In the genomic region with DNA sequence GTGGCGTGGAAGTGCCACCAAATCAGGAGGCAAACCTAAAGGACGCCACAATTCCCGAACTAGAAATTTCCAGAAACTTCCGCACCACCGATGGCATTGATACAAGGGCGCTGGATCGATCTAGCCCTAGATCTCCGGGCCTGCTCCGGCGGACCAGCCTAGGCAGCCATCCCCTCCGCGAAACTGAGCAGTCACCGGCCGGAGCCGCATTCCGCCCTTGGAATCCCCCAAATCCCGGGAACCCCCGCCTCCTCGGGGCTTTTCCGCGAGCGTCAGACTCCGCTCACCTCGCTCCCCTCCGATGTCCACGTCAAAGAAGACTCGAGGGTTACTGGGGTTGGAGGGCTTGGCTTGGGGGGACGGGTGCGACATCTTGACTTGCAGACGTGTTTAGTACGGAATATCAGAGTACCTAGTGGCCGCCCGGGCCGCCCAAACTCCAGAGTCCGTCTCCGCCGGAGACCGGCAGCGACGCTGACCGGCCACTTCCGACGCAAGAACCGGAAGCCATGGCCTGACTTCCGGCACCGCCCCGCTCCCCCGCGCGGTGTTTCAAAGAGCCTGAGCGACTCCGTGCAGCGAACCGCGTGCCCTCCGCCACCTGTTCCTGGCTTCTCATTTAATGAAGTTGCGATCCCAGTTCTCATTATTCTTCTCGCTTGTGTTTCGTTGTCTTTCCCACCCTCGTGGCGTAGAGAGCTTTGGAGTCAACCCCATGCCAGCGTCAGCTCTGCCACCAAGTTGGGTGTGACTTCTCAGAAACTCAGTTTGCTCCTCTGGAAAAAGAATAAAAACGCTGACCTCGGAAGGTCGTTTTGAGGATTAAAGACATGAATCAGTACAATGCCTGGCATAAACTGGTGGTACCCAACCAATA, we compare ENCODE assay signal across 8 cellular contexts.
A peak's percentile ranks its signal among the peaks of the same experiment; 100 is the strongest.
DNase-seq lines count a peak whose midpoint lies in the region; ATAC-seq and TF ChIP-seq lines count a peak whose summit lies in the region.

A gene (minus strand): TSS at position 480 of the 877 bp plus-strand sequence. CDS start 108 bp downstream, at position 372.

- H3K4me3 Mint-ChIP-seq in activated naive CD4-positive, alpha-beta T cell treated with anti-CD3 and anti-CD28 coated beads, Interleukin-2, amount 50 U/mL, for 24 hours, result peak within 1 kb of the TSS; percentile 98

- TF ChIP-seq CTCF in GM06990 (IDR thresholded peaks at IDR 0.05; ENCODE audit: insufficient read depth, low read length, poor library complexity, severe bottlenecking) (no peak), HFF-Myc (IDR thresholded peaks at IDR 0.05; ENCODE audit: low read depth, low read length, missing control alignments) (no peak)

- H3K9me3 Mint-ChIP-seq in activated naive CD4-positive, alpha-beta T cell treated with anti-CD3 and anti-CD28 coated beads, Interleukin-2, amount 50 U/mL, for 24 hours, result no peaks in the 10 kb centered on the region

- H3K27me3 Mint-ChIP-seq in activated naive CD4-positive, alpha-beta T cell treated with anti-CD3 and anti-CD28 coated beads, Interleukin-2, amount 50 U/mL, for 24 hours, result peaks cover 1% of the 10 kb centered on the region

- ATAC-seq in SK-N-SH treated with all-trans-retinoic acid at 6 μM for 48 hours, result peak; percentile 97

- peak; percentile 91 for DNase-seq in GM06990 (ENCODE audit: extremely low read depth, insufficient read length)
- peak; percentile 29 for DNase-seq in HFF-Myc (ENCODE audit: extremely low read depth, low read depth)
- DNase-seq in MV-4-11 (lab: John Stamatoyannopoulos, UW), result peak; percentile 71
- DNase-seq in globus pallidus (ENCODE audit: low spot score), result peak; percentile 83
- peak in 55 of 56 donors; percentile 16 to 88 (median 75) for DNase-seq in nucleus accumbens (lab: John Stamatoyannopoulos, UW)
- DNase-seq in superior temporal gyrus (ENCODE audit: extremely low spot score), result peak; percentile 90

- peaks cover 13% of the 10 kb centered on the region for H3K36me3 Mint-ChIP-seq in activated naive CD4-positive, alpha-beta T cell treated with anti-CD3 and anti-CD28 coated beads, Interleukin-2, amount 50 U/mL, for 24 hours

- peaks cover 42% of the 10 kb centered on the region for H3K4me1 Mint-ChIP-seq in activated naive CD4-positive, alpha-beta T cell treated with anti-CD3 and anti-CD28 coated beads, Interleukin-2, amount 50 U/mL, for 24 hours

- H3K27me3 ChIP-seq in GM06990 (replicated peaks; ENCODE audit: control insufficient read depth, insufficient read depth, low read length), result no peaks in the 10 kb centered on the region

- H3K4me3 ChIP-seq in GM06990 (replicated peaks; ENCODE audit: low read depth, low read length) (peak within 1 kb of the TSS; percentile 72), HFF-Myc (replicated peaks; ENCODE audit: low read depth, low read length) (peak within 1 kb of the TSS; percentile 93)

- peak within 1 kb of the TSS; percentile 98 for H3K27ac Mint-ChIP-seq in activated naive CD4-positive, alpha-beta T cell treated with anti-CD3 and anti-CD28 coated beads, Interleukin-2, amount 50 U/mL, for 24 hours

- H3K36me3 ChIP-seq in GM06990 (ENCODE audit: control insufficient read depth, insufficient read depth, low read length), result peaks cover 6% of the 10 kb centered on the region

TF ChIP-seq in SK-N-SH treated with all-trans-retinoic acid at 6 μM for 48 hours, 23 proteins besides CTCF, POLR2A, EP300 and RAD21:
- 0 out of 2 replicates have a peak, but pooled peaks have one; percentile 23 for TF ChIP-seq SNAI2 (CRISPR knock-in tag; IDR thresholded peaks at IDR 0.05)
- TF ChIP-seq, protein P1, sequence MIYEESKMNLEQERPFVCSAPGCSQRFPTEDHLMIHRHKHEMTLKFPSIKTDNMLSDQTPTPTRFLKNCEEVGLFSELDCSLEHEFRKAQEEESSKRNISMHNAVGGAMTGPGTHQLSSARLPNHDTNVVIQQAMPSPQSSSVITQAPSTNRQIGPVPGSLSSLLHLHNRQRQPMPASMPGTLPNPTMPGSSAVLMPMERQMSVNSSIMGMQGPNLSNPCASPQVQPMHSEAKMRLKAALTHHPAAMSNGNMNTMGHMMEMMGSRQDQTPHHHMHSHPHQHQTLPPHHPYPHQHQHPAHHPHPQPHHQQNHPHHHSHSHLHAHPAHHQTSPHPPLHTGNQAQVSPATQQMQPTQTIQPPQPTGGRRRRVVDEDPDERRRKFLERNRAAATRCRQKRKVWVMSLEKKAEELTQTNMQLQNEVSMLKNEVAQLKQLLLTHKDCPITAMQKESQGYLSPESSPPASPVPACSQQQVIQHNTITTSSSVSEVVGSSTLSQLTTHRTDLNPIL (CRISPR knock-in tag; IDR thresholded peaks at IDR 0.05; ENCODE audit: low read depth), result no peak

Comparison
In these comparisons a context has a peak if more than half of its experiments do, and no peak if none do; other contexts are left out.
1. Peak in every context shown above with its lines: DNase-seq, ATAC-seq and H3K4me3 ChIP-seq.
2. DNase-seq: peak in every context shown above with its lines; median percentile 91 in GM06990; 90 in superior temporal gyrus; 83 in globus pallidus; 75 in nucleus accumbens; 71 in MV-4-11; 29 in HFF-Myc.